Comparison of ENCODE assay signal across 39 cellular contexts in genomic region chr2:50148632-50149031, GRCh38.
"Had no signal": no experiment of that assay in that cellular context is flagged by ENCODE, and none has a peak within 500 bp of the region (broad histone marks: within the 10 kb centered on the region; RNA-seq: fewer than 3 reads in every experiment).

No MANE protein-coding gene starts in this region.

- H3K4me3 Mint-ChIP-seq: activated CD4-positive, alpha-beta memory T cell treated with anti-CD3 and anti-CD28 coated beads, Interleukin-2, amount 10 ng/mL, durations not matched to agents 7 days and 5 days; activated CD4-positive, alpha-beta T cell treated with anti-CD3 and anti-CD28 coated beads for 36 hours; activated CD4-positive, alpha-beta T cell treated with anti-CD3 and anti-CD28 coated beads, Interleukin-2, amount 10 ng/mL, durations not matched to agents 7 days and 5 days; activated CD8-positive, alpha-beta memory T cell treated with anti-CD3 and anti-CD28 coated beads, Interleukin-2, amount 10 ng/mL, durations not matched to agents 7 days and 5 days; activated CD8-positive, alpha-beta T cell treated with anti-CD3 and anti-CD28 coated beads, Interleukin-2, amount 10 ng/mL, durations not matched to agents 7 days and 5 days; activated naive CD4-positive, alpha-beta T cell treated with anti-CD3 and anti-CD28 coated beads, Interleukin-2, amount 10 ng/mL, durations not matched to agents 7 days and 5 days; activated naive CD4-positive, alpha-beta T cell treated with anti-CD3 and anti-CD28 coated beads, Interleukin-2, amount 50 U/mL, for 24 hours; activated naive CD8-positive, alpha-beta T cell; activated naive CD8-positive, alpha-beta T cell treated with anti-CD3 and anti-CD28 coated beads, Interleukin-2, amount 10 ng/mL, durations not matched to agents 7 days and 5 days; activated naive CD8-positive, alpha-beta T cell treated with anti-CD3 and anti-CD28 coated beads, Interleukin-2, amount 50 U/mL, for 24 hours; activated T-cell treated with anti-CD3 and anti-CD28 coated beads, Interleukin-2, amount 50 U/mL, for 24 hours; brain; central memory CD8-positive, alpha-beta T cell; T-helper 1 cell treated with Interleukin-12 subunit alpha and Interleukin-12 subunit beta and Interleukin-4 antibody, amounts not matched to agents 30 μg/mL and 1 μg/mL, for 36 hours; T-helper 2 cell treated with Interferon-gamma antibody and Interleukin-4, amounts not matched to agents 5 μg/mL and 100 μg/mL, for 36 hours had no signal

- H3K27me3 ChIP-seq: ascending aorta, cardiac muscle cell had no signal

- FAIRE-seq: bronchial epithelial cell, TTC549 had no signal

- DNase-seq: activated CD4-positive, alpha-beta memory T cell treated with anti-CD3 and anti-CD28 coated beads, Interleukin-2, amount 10 ng/mL, durations not matched to agents 7 days and 5 days; activated CD4-positive, alpha-beta T cell treated with anti-CD3 and anti-CD28 coated beads for 1 hour; activated CD4-positive, alpha-beta T cell treated with anti-CD3 and anti-CD28 coated beads for 36 hours; activated CD4-positive, alpha-beta T cell treated with anti-CD3 and anti-CD28 coated beads for 48 hours; activated CD4-positive, alpha-beta T cell treated with anti-CD3 and anti-CD28 coated beads, Interleukin-2, amount 10 ng/mL, durations not matched to agents 7 days and 5 days; activated CD4-positive, alpha-beta T cell treated with anti-CD3 and anti-CD28 coated beads, Interleukin-2, amount 50 U/mL, for 48 hours; activated CD4-positive, CD25-positive, alpha-beta regulatory T cell; activated CD8-positive, alpha-beta memory T cell treated with anti-CD3 and anti-CD28 coated beads for 24 hours; activated CD8-positive, alpha-beta memory T cell treated with anti-CD3 and anti-CD28 coated beads, Interleukin-2, amount 10 ng/mL, durations not matched to agents 7 days and 5 days; activated CD8-positive, alpha-beta memory T cell treated with anti-CD3 and anti-CD28 coated beads, Interleukin-2, amount 50 U/mL, for 48 hours; activated CD8-positive, alpha-beta T cell treated with anti-CD3 and anti-CD28 coated beads, Interleukin-2, amount 10 ng/mL, durations not matched to agents 7 days and 5 days; activated effector memory CD4-positive, alpha-beta T cell treated with Interleukin-2 at 50 U/mL for 16 hours; activated gamma-delta T cell; activated naive CD4-positive, alpha-beta T cell treated with anti-CD3 and anti-CD28 coated beads, Interleukin-2, amount 10 ng/mL, durations not matched to agents 7 days and 5 days; activated naive CD4-positive, alpha-beta T cell treated with Interleukin-2 at 50 U/mL for 16 hours; activated naive CD8-positive, alpha-beta T cell treated with anti-CD3 and anti-CD28 coated beads, Interleukin-2, amount 10 ng/mL, durations not matched to agents 7 days and 5 days; activated naive CD8-positive, alpha-beta T cell treated with anti-CD3 and anti-CD28 coated beads, Interleukin-2, amount 50 U/mL, for 24 hours; activated T-cell treated with anti-CD3 and anti-CD28 coated beads, Interleukin-2, amount 50 U/mL, for 24 hours; activated T-cell treated with anti-CD3 and anti-CD28 coated beads, Interleukin-2, amount 50 U/mL, for 48 hours; amygdala; anterior cingulate cortex; caudate nucleus; cerebellar nuclear complex; T-helper 1 cell; T-helper 2 cell; T-helper 9 cell had no signal

- ATAC-seq: activated CD4-positive, alpha-beta T cell treated with anti-CD3 and anti-CD28 coated beads for 36 hours; activated CD4-positive, CD25-positive, alpha-beta regulatory T cell treated with anti-CD3 and anti-CD28 coated beads, Interleukin-2, amount 50 U/mL, for 24 hours; activated CD8-positive, alpha-beta memory T cell treated with anti-CD3 and anti-CD28 coated beads, Interleukin-2, amount 10 ng/mL, durations not matched to agents 7 days and 5 days; activated CD8-positive, alpha-beta T cell treated with anti-CD3 and anti-CD28 coated beads, Interleukin-2, amount 10 ng/mL, durations not matched to agents 7 days and 5 days; activated naive CD8-positive, alpha-beta T cell treated with anti-CD3 and anti-CD28 coated beads, Interleukin-2, amount 50 U/mL, for 24 hours had no signal

- H3K36me3 ChIP-seq: ascending aorta, cardiac muscle cell had no signal

- H3K27me3 Mint-ChIP-seq: activated CD4-positive, alpha-beta memory T cell treated with anti-CD3 and anti-CD28 coated beads, Interleukin-2, amount 10 ng/mL, durations not matched to agents 7 days and 5 days; activated CD4-positive, alpha-beta T cell treated with anti-CD3 and anti-CD28 coated beads for 36 hours; activated CD4-positive, alpha-beta T cell treated with anti-CD3 and anti-CD28 coated beads, Interleukin-2, amount 10 ng/mL, durations not matched to agents 7 days and 5 days; activated CD8-positive, alpha-beta memory T cell treated with anti-CD3 and anti-CD28 coated beads, Interleukin-2, amount 10 ng/mL, durations not matched to agents 7 days and 5 days; activated naive CD4-positive, alpha-beta T cell treated with anti-CD3 and anti-CD28 coated beads, Interleukin-2, amount 10 ng/mL, durations not matched to agents 7 days and 5 days; activated naive CD4-positive, alpha-beta T cell treated with anti-CD3 and anti-CD28 coated beads, Interleukin-2, amount 50 U/mL, for 24 hours; activated naive CD8-positive, alpha-beta T cell; activated naive CD8-positive, alpha-beta T cell treated with anti-CD3 and anti-CD28 coated beads, Interleukin-2, amount 50 U/mL, for 24 hours; activated T-cell treated with anti-CD3 and anti-CD28 coated beads, Interleukin-2, amount 50 U/mL, for 24 hours; brain; central memory CD8-positive, alpha-beta T cell had no signal

- H3K4me1 ChIP-seq: ascending aorta had no signal

- H3K9me3 Mint-ChIP-seq: activated CD4-positive, alpha-beta memory T cell treated with anti-CD3 and anti-CD28 coated beads, Interleukin-2, amount 10 ng/mL, durations not matched to agents 7 days and 5 days; activated naive CD4-positive, alpha-beta T cell treated with anti-CD3 and anti-CD28 coated beads, Interleukin-2, amount 10 ng/mL, durations not matched to agents 7 days and 5 days; activated naive CD8-positive, alpha-beta T cell treated with anti-CD3 and anti-CD28 coated beads, Interleukin-2, amount 10 ng/mL, durations not matched to agents 7 days and 5 days; activated T-cell treated with anti-CD3 and anti-CD28 coated beads, Interleukin-2, amount 50 U/mL, for 24 hours; T-helper 1 cell treated with Interleukin-12 subunit alpha and Interleukin-12 subunit beta and Interleukin-4 antibody, amounts not matched to agents 30 μg/mL and 1 μg/mL, for 36 hours; T-helper 2 cell treated with Interferon-gamma antibody and Interleukin-4, amounts not matched to agents 5 μg/mL and 100 μg/mL, for 36 hours had no signal

- H3K27ac ChIP-seq: ascending aorta, cardiac muscle cell, VCaP had no signal

- H3K27ac Mint-ChIP-seq: activated CD4-positive, alpha-beta memory T cell treated with anti-CD3 and anti-CD28 coated beads, Interleukin-2, amount 10 ng/mL, durations not matched to agents 7 days and 5 days; activated CD4-positive, alpha-beta T cell treated with anti-CD3 and anti-CD28 coated beads for 36 hours; activated CD4-positive, alpha-beta T cell treated with anti-CD3 and anti-CD28 coated beads, Interleukin-2, amount 10 ng/mL, durations not matched to agents 7 days and 5 days; activated CD8-positive, alpha-beta memory T cell treated with anti-CD3 and anti-CD28 coated beads, Interleukin-2, amount 10 ng/mL, durations not matched to agents 7 days and 5 days; activated CD8-positive, alpha-beta T cell treated with anti-CD3 and anti-CD28 coated beads, Interleukin-2, amount 10 ng/mL, durations not matched to agents 7 days and 5 days; activated naive CD4-positive, alpha-beta T cell treated with anti-CD3 and anti-CD28 coated beads, Interleukin-2, amount 10 ng/mL, durations not matched to agents 7 days and 5 days; activated naive CD4-positive, alpha-beta T cell treated with anti-CD3 and anti-CD28 coated beads, Interleukin-2, amount 50 U/mL, for 24 hours; activated naive CD8-positive, alpha-beta T cell; activated naive CD8-positive, alpha-beta T cell treated with anti-CD3 and anti-CD28 coated beads, Interleukin-2, amount 10 ng/mL, durations not matched to agents 7 days and 5 days; activated naive CD8-positive, alpha-beta T cell treated with anti-CD3 and anti-CD28 coated beads, Interleukin-2, amount 50 U/mL, for 24 hours; activated T-cell treated with anti-CD3 and anti-CD28 coated beads, Interleukin-2, amount 50 U/mL, for 24 hours; activated T-helper 2 cell treated with anti-CD3 and anti-CD28 coated beads, Interferon-gamma antibody, Interleukin-2, Interleukin-4, amounts not matched to agents 10 μg/mL and 5 μg/mL and 100 μg/mL, durations not matched to agents 14 hours and 24 hours and 36 hours; brain; T-helper 1 cell treated with Interleukin-12 subunit alpha and Interleukin-12 subunit beta and Interleukin-4 antibody, amounts not matched to agents 30 μg/mL and 1 μg/mL, for 36 hours; T-helper 2 cell treated with Interferon-gamma antibody and Interleukin-4, amounts not matched to agents 5 μg/mL and 100 μg/mL, for 36 hours had no signal

- H3K9me3 ChIP-seq: ascending aorta had no signal

- H3K36me3 Mint-ChIP-seq: activated CD8-positive, alpha-beta memory T cell treated with anti-CD3 and anti-CD28 coated beads, Interleukin-2, amount 10 ng/mL, durations not matched to agents 7 days and 5 days; activated naive CD4-positive, alpha-beta T cell treated with anti-CD3 and anti-CD28 coated beads, Interleukin-2, amount 10 ng/mL, durations not matched to agents 7 days and 5 days; activated naive CD4-positive, alpha-beta T cell treated with anti-CD3 and anti-CD28 coated beads, Interleukin-2, amount 50 U/mL, for 24 hours; activated naive CD8-positive, alpha-beta T cell; activated naive CD8-positive, alpha-beta T cell treated with anti-CD3 and anti-CD28 coated beads, Interleukin-2, amount 10 ng/mL, durations not matched to agents 7 days and 5 days had no signal

- H3K4me3 ChIP-seq: ascending aorta, cardiac muscle cell had no signal

- H3K4me1 Mint-ChIP-seq: activated CD8-positive, alpha-beta memory T cell treated with anti-CD3 and anti-CD28 coated beads, Interleukin-2, amount 10 ng/mL, durations not matched to agents 7 days and 5 days; activated naive CD8-positive, alpha-beta T cell treated with anti-CD3 and anti-CD28 coated beads, Interleukin-2, amount 50 U/mL, for 24 hours; central memory CD8-positive, alpha-beta T cell had no signal
